ENCODE assay signal across 8 cellular contexts in genomic region chr17:31095239-31096105, GRCh38. TPM values are rescaled to one million over a fixed set of nuclear protein-coding genes. Genes with fewer than 3 reads are reported as not detected.
A peak's percentile ranks its signal among the peaks of the same experiment; 100 is the strongest.
DNase-seq lines count a peak whose midpoint lies in the region; ATAC-seq and TF ChIP-seq lines count a peak whose summit lies in the region.

No MANE protein-coding gene starts in this region.

- H3K27ac Mint-ChIP-seq in neural progenitor cell, result peak overlapping the region; percentile 92

- H2AFZ ChIP-seq in neural progenitor cell (replicated peaks), result peak overlapping the region; percentile 64

- no peak for TF ChIP-seq POLR2A in Peyer's patch (IDR thresholded peaks at IDR 0.05)
- no peak for TF ChIP-seq POLR2A in vagina (IDR thresholded peaks at IDR 0.05)

- peak overlapping the region; percentile 97 for H3K4me2 ChIP-seq in neural progenitor cell

- H3K4me3 ChIP-seq in Peyer's patch (peak overlapping the region; percentile 83 to 100 (median 93)), neural progenitor cell (peak overlapping the region; percentile 81), vagina (peak overlapping the region; percentile 68 to 97)

- H3K79me2 ChIP-seq in neural progenitor cell (ENCODE audit: low read depth), result peaks cover 52% of the 10 kb centered on the region

- H3F3A ChIP-seq in neural progenitor cell (ENCODE audit: low read depth), result peaks cover 47% of the 10 kb centered on the region

- H3K27me3 Mint-ChIP-seq in neural progenitor cell (ENCODE audit: insufficient read depth, low read depth), result peaks cover 2% of the 10 kb centered on the region

- H3K4me3 Mint-ChIP-seq in neural progenitor cell, result peak overlapping the region; percentile 99

- peak overlapping the region; percentile 81 to 98 (median 96) for H3K27ac ChIP-seq in Peyer's patch
- peak overlapping the region; percentile 95 for H3K27ac ChIP-seq in neural progenitor cell
- peak overlapping the region; percentile 96 for H3K27ac ChIP-seq in vagina

- peak; percentile 12 for ATAC-seq in HG03280 (IDR thresholded peaks at IDR 0.05; ENCODE audit: unreplicated experiment)

- DNase-seq in DMS53 (lab: John Stamatoyannopoulos, UW) (peak; percentile 56), DMS53 treated with DMSO at 0.1 percent for 48 hours (lab: John Stamatoyannopoulos, UW; ENCODE audit: unreplicated experiment) (no peak), Peyer's patch (peak; percentile 39 to 65 (median 61)), germinal center (ENCODE audit: low spot score) (peak; percentile 24), neural progenitor cell (ENCODE audit: low spot score) (peak; percentile 93), vagina (ENCODE audit: extremely low spot score in 2 of 2) (no peak)
- DNase-seq in activated naive CD4-positive, alpha-beta T cell treated with anti-CD3 and anti-CD28 coated beads, Interleukin-2, amount 50 U/mL, for 16 hours, result peak; percentile 22

- H3K4me1 Mint-ChIP-seq in neural progenitor cell, result peaks cover 18% of the 10 kb centered on the region

- no peak for TF ChIP-seq CTCF in Peyer's patch (IDR thresholded peaks at IDR 0.05)
- TF ChIP-seq CTCF in neural progenitor cell (IDR thresholded peaks at IDR 0.05), result peak; percentile 22
- no peak for TF ChIP-seq CTCF in vagina (IDR thresholded peaks at IDR 0.05)

- no peaks in the 10 kb centered on the region for H3K36me3 ChIP-seq in Peyer's patch
- no peaks in the 10 kb centered on the region for H3K36me3 ChIP-seq in neural progenitor cell
- H3K36me3 ChIP-seq in vagina, result no peaks in the 10 kb centered on the region

- H3K9ac ChIP-seq in neural progenitor cell, result peak overlapping the region; percentile 81

- H3K27me3 ChIP-seq in Peyer's patch (no peaks in the 10 kb centered on the region), neural progenitor cell (no peaks in the 10 kb centered on the region), vagina (no peaks in the 10 kb centered on the region)

- H4K20me1 ChIP-seq in neural progenitor cell (ENCODE audit: low read depth), result peaks cover under 1% of the 10 kb centered on the region

- H3K4me1 ChIP-seq in Peyer's patch, result no peaks in the 10 kb centered on the region
- H3K4me1 ChIP-seq in neural progenitor cell, result peaks cover 17% of the 10 kb centered on the region
- peaks cover 14% of the 10 kb centered on the region for H3K4me1 ChIP-seq in vagina

- H3K9me3 ChIP-seq in Peyer's patch (no peaks in the 10 kb centered on the region), neural progenitor cell (ENCODE audit: low read depth) (no peaks in the 10 kb centered on the region), vagina (no peaks in the 10 kb centered on the region)

- peaks cover 10% of the 10 kb centered on the region for H3K36me3 Mint-ChIP-seq in neural progenitor cell

- no peaks in the 10 kb centered on the region for H3K9me3 Mint-ChIP-seq in neural progenitor cell

- intact Hi-C loops in vagina (cut with DNase I), result no loop called here

RNA-seq across cellular contexts. Expression of gene NF1, which starts 0.7 kb away (rescaled TPM):
- total RNA-seq in Peyer's patch (100 to 1,000 TPM in 2 of 4 donors, 10 to 100 TPM in 2; 66.8 to 106 (median 95.6) TPM), neural progenitor cell (ENCODE audit: low replicate concordance) (51.1 and 54.8 TPM in 2 replicates), vagina (58.7 TPM)

Comparison
In these comparisons a context has a peak if more than half of its experiments do, and no peak if none do; other contexts are left out.
1. DNase-seq: peak in DMS53 (single experiment), Peyer's patch (3 of 3), activated naive CD4-positive, alpha-beta T cell treated with anti-CD3 and anti-CD28 coated beads, Interleukin-2, amount 50 U/mL, for 16 hours (single experiment), germinal center (single experiment) and neural progenitor cell (single experiment); none in DMS53 treated with DMSO at 0.1 percent for 48 hours (single experiment) and vagina (0 of 2).
2. Peak in every context shown above with its lines, with median percentiles within 50 percentile points of each other: H3K27ac ChIP-seq and H3K4me3 ChIP-seq.